In the genomic region with DNA sequence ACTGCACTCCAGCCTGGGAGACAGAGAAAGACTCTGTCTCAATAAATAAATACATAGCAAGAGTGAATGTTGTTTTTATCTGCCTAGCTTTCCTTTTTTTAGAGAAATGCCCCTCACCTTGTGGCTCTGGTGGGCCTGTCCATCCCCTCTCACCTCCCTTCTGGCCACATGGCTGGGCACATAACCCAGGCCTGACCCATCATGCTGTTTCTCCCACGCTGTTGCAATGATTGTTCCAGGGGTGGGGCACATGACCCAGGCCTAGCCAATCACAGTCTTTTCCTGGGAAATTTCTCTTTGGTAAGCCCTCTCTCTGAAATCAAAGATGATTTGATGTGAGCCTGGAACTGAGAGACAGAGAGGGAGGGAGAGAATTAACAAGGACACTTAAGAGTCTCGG, we compare ENCODE assay signal across 1 cellular context.
TF ChIP-seq lines count a peak whose summit lies in the region.

No MANE protein-coding gene starts in this region.

TF ChIP-seq in IMR-90, 13 proteins besides CTCF, POLR2A, EP300 and RAD21:
- TF ChIP-seq CEBPB (IDR thresholded peaks at IDR 0.05; ENCODE audit: low read depth, low read length) = peak; percentile 23; the same call in 1 of the 2 replicates
- TF ChIP-seq, protein P1, sequence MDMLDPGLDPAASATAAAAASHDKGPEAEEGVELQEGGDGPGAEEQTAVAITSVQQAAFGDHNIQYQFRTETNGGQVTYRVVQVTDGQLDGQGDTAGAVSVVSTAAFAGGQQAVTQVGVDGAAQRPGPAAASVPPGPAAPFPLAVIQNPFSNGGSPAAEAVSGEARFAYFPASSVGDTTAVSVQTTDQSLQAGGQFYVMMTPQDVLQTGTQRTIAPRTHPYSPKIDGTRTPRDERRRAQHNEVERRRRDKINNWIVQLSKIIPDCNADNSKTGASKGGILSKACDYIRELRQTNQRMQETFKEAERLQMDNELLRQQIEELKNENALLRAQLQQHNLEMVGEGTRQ (IDR thresholded peaks at IDR 0.05; ENCODE audit: low read depth, low read length) = peak; percentile 94
- TF ChIP-seq MAZ (IDR thresholded peaks at IDR 0.05; ENCODE audit: borderline replicate concordance, low read depth, low read length) = no peak
- no peak for TF ChIP-seq MXI1 (IDR thresholded peaks at IDR 0.05; ENCODE audit: borderline replicate concordance, low read depth, low read length)
